In the genomic region with DNA sequence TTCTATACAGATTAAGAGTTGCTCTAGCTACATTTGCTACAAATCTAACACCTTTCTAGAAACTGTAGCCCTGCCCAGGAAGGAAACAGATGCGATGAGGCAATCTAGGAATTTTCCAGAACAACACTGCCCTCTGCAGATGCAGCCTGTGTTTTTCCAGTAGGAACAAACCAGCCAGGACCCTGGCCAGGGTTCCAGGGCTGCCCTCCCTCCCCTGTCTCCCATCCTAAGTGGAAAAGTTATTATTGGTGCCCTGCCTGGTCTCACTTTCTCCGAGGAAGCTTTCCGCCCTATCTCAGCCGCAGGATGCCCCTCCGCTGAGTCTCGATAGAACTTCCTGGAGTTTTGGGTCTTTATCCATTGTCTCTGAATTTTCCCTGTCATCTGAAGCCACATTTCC, we compare ENCODE assay signal across 8 cellular contexts. TPM values are rescaled to one million over a fixed set of nuclear protein-coding genes. Genes with fewer than 3 reads are reported as not detected.
DNase-seq lines count a peak whose midpoint lies in the region; ATAC-seq, FAIRE-seq and TF ChIP-seq lines count a peak whose summit lies in the region.
"Not testable (repeated sequence)": the region's sequence is repeated elsewhere in the genome, so short reads cannot be mapped to it uniquely, and the experiment has no call there.

No MANE protein-coding gene starts in this region.

- peak overlapping the region; percentile 17 for H3K27ac Mint-ChIP-seq in neural progenitor cell

- peaks cover 15% of the 10 kb centered on the region for H3K36me3 Mint-ChIP-seq in neural progenitor cell

- intact Hi-C loops in esophagus muscularis mucosa (cut with DNase I); kidney (cut with DNase I); upper lobe of right lung (cut with DNase I): not testable (repeated sequence)

- POLR2A ChIA-PET in HEK293T (lab: Yijun Ruan, JAX): not testable (repeated sequence)

- H3K36me3 ChIP-seq in esophagus muscularis mucosa (peaks cover 0 to 60% (median 37%) of the 10 kb centered on the region in 4 donors), upper lobe of right lung (peaks cover 13% of the 10 kb centered on the region)
- H3K36me3 ChIP-seq in kidney (ENCODE audit: control insufficient read depth in 1 of 2, insufficient read depth in 2 of 2, low read length in 2 of 2); neural progenitor cell: not testable (repeated sequence)

- not testable (repeated sequence) for TF ChIP-seq EP300 in esophagus muscularis mucosa (IDR thresholded peaks at IDR 0.05)

- DNase-seq in DMS 273 (lab: John Stamatoyannopoulos, UW; ENCODE audit: unreplicated experiment) (peak; percentile 67), HEK293T (ENCODE audit: extremely low spot score) (peak; percentile 8), NOMO-1 treated with dmso at 0.1 percent for 144 hours (lab: John Stamatoyannopoulos, UW; ENCODE audit: unreplicated experiment) (peak; percentile 13), neural progenitor cell (ENCODE audit: low spot score) (peak; percentile 41)
- not testable (repeated sequence) for DNase-seq in esophagus muscularis mucosa (ENCODE audit: extremely low spot score); kidney; upper lobe of right lung

- not testable (repeated sequence) for FAIRE-seq in kidney (lab: Jason Lieb, UNC)

- H3K79me2 ChIP-seq in neural progenitor cell (ENCODE audit: low read depth): not testable (repeated sequence)

- 44% methylated on average over 6 of the region's 6 CpGs for WGBS in esophagus muscularis mucosa

- H3K9me3 Mint-ChIP-seq in neural progenitor cell: not testable (repeated sequence)

- CTCF ChIA-PET in HEK293T (lab: Yijun Ruan, JAX): interaction anchor here (1.9 to 3.0 kb wide), 2 partner anchors 7 to 187 kb away, joined by 5 to 16 read pairs; no protein-coding TSS in a partner anchor

- not testable (repeated sequence) for H3K4me2 ChIP-seq in neural progenitor cell

- H3K9ac ChIP-seq in kidney (ENCODE audit: low read length in 2 of 2); neural progenitor cell: not testable (repeated sequence)

- ATAC-seq in upper lobe of right lung: peak; percentile 71

- not testable (repeated sequence) for H3K27me3 ChIP-seq in esophagus muscularis mucosa, neural progenitor cell, upper lobe of right lung

- H3K4me1 ChIP-seq in esophagus muscularis mucosa: peaks cover 15 to 22% (median 18%) of the 10 kb centered on the region in 4 donors
- H3K4me1 ChIP-seq in kidney (ENCODE audit: control insufficient read depth in 1 of 2, insufficient read depth in 1 of 2, low read depth in 1 of 2, low read length in 2 of 2); neural progenitor cell; upper lobe of right lung: not testable (repeated sequence)

- peak; percentile 33 to 39 (median 34) for TF ChIP-seq CTCF in esophagus muscularis mucosa (IDR thresholded peaks at IDR 0.05)
- TF ChIP-seq CTCF in kidney (IDR thresholded peaks at IDR 0.05; ENCODE audit: borderline replicate concordance, extremely low read depth, insufficient read depth): peak; percentile 46
- TF ChIP-seq CTCF in neural progenitor cell (IDR thresholded peaks at IDR 0.05): peak; percentile 54
- TF ChIP-seq CTCF in upper lobe of right lung (IDR thresholded peaks at IDR 0.05): peak; percentile 38

- H3K4me1 Mint-ChIP-seq in neural progenitor cell: not testable (repeated sequence)

- H3K9me3 ChIP-seq in esophagus muscularis mucosa; kidney (ENCODE audit: control insufficient read depth in 1 of 2, low read length in 2 of 2); neural progenitor cell (ENCODE audit: low read depth); upper lobe of right lung: not testable (repeated sequence)

- not testable (repeated sequence) for H3K4me3 ChIP-seq in esophagus muscularis mucosa; kidney (ENCODE audit: low read length in 2 of 2); neural progenitor cell; upper lobe of right lung

- not testable (repeated sequence) for H4K20me1 ChIP-seq in neural progenitor cell (ENCODE audit: low read depth)

- H3K27me3 Mint-ChIP-seq in neural progenitor cell (ENCODE audit: insufficient read depth, low read depth): not testable (repeated sequence)

- H3F3A ChIP-seq in neural progenitor cell (ENCODE audit: low read depth): not testable (repeated sequence)

- H3K27ac ChIP-seq in angular gyrus (ENCODE audit: low read depth, low read length) (peak overlapping the region; percentile 82), esophagus muscularis mucosa (replicated peaks in 1 of 4) (peak overlapping the region; percentile 44 to 70 (median 56))
- H3K27ac ChIP-seq in kidney (ENCODE audit: low read depth in 2 of 2, low read length in 2 of 2); neural progenitor cell; upper lobe of right lung: not testable (repeated sequence)

- TF ChIP-seq POLR2A in esophagus muscularis mucosa (IDR thresholded peaks at IDR 0.05; ENCODE audit: low read depth): not testable (repeated sequence)

- not testable (repeated sequence) for H3K4me3 Mint-ChIP-seq in neural progenitor cell

- H2AFZ ChIP-seq in neural progenitor cell (replicated peaks): not testable (repeated sequence)

RNA-seq across cellular contexts. Expression of gene GTF2IRD1, which starts 60.0 kb away (rescaled TPM):
- total RNA-seq in esophagus muscularis mucosa (10 to 100 TPM; 20.8 to 24.0 (median 22.0) TPM), kidney (35.8 TPM), neural progenitor cell (ENCODE audit: low replicate concordance) (25.6 and 48.5 TPM in 2 replicates), upper lobe of right lung (30.5 TPM)
- 28.2 TPM for polyA plus RNA-seq in kidney (ENCODE audit: insufficient read depth, low read depth, low replicate concordance)
